In the genomic region with DNA sequence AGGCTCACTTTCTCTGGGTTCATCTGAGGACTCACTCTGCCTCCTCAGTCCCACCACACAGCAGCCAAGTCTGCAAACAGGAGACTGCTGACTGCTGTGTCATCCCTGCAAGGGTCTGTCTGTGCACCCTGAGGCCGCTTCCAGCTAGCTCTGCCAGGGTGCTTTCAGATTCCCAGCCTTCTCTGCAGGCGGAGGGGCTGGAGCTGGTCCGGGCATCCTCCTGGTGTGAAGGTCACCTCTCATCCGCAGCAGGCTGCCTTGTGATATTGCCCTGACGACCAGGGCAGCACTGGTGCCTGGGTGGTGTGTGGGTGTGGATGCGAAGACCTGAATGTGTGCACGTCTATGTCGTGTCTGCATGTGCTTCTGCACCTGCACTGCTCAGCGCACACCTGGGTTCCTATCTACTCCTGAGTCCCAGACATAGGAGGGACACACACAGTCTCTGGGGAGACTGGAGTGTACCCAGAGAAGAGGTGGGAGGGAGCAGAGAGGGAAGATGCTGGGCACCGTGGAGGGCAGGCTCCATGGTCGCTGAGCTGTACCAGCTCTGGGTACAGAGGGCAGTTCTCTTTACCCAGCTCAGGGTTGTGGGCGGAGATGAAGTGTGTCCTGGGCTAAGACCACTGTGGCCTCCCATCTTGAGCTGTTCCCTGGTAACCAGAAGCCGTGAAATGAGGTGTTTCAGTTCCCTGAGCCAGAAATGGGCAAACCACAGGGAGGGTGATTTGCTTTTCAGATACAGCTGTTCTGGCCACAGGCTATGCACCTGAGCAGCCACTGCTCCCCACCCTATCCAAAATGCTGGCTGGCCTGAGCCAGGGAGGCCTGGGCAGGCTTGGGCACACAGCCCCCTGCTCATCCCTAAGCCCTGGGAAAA, we compare ENCODE assay signal across 23 cellular contexts.
"Had no signal": no experiment of that assay in that cellular context is flagged by ENCODE, and none has a peak within 500 bp of the region (broad histone marks: within the 10 kb centered on the region; RNA-seq: fewer than 3 reads in every experiment).

No MANE protein-coding gene starts in this region.

- H3K27me3 ChIP-seq: ascending aorta had no signal

- H3K4me1 Mint-ChIP-seq: activated naive CD8-positive, alpha-beta T cell treated with anti-CD3 and anti-CD28 coated beads, Interleukin-2, amount 50 U/mL, for 24 hours; memory B cell; neural crest cell; stimulated activated naive B cell treated with anti-CD40 and anti-IgM and Interleukin-4, amounts not matched to agents 10 μg/mL and 1 μg/mL and 100 μg/mL, for 72 hours had no signal

- H3K9me3 Mint-ChIP-seq: activated naive CD4-positive, alpha-beta T cell treated with anti-CD3 and anti-CD28 coated beads for 36 hours; activated naive CD8-positive, alpha-beta T cell treated with anti-CD3 and anti-CD28 coated beads, Interleukin-2, amount 50 U/mL, for 24 hours; activated T-cell treated with anti-CD3 and anti-CD28 coated beads, Interleukin-2, amount 50 U/mL, for 4 hours; memory B cell; naive B cell; neural crest cell; stimulated activated naive B cell treated with anti-CD40 and anti-IgM and Interleukin-4, amounts not matched to agents 10 μg/mL and 1 μg/mL and 100 μg/mL, for 72 hours had no signal

- H3K4me1 ChIP-seq: ascending aorta, gastroesophageal sphincter, heart left ventricle, left ventricle myocardium inferior had no signal

- H3K27ac ChIP-seq: ascending aorta, gastroesophageal sphincter, heart left ventricle, left ventricle myocardium inferior, thoracic aorta had no signal

- H3K36me3 ChIP-seq: ascending aorta, gastroesophageal sphincter, heart left ventricle, left ventricle myocardium inferior, thoracic aorta had no signal

- ATAC-seq: activated CD8-positive, alpha-beta T cell treated with anti-CD3 and anti-CD28 coated beads, Interleukin-2, amount 10 ng/mL, durations not matched to agents 7 days and 5 days; activated naive CD8-positive, alpha-beta T cell treated with anti-CD3 and anti-CD28 coated beads, Interleukin-2, amount 50 U/mL, for 24 hours; activated T-cell treated with anti-CD3 and anti-CD28 coated beads, Interleukin-2, amount 50 U/mL, for 4 hours; esophagus mucosa; gastroesophageal sphincter; heart left ventricle; sciatic nerve; stimulated activated naive B cell treated with anti-CD40 and anti-IgM and Interleukin-4, amounts not matched to agents 10 μg/mL and 1 μg/mL and 100 μg/mL, for 72 hours had no signal

- DNase-seq: activated CD4-positive, alpha-beta T cell treated with anti-CD3 and anti-CD28 coated beads for 48 hours; activated CD4-positive, CD25-positive, alpha-beta regulatory T cell; activated CD8-positive, alpha-beta memory T cell treated with anti-CD3 and anti-CD28 coated beads, Interleukin-2, amount 50 U/mL, for 4 hours; activated CD8-positive, alpha-beta T cell treated with anti-CD3 and anti-CD28 coated beads, Interleukin-2, amount 10 ng/mL, durations not matched to agents 7 days and 5 days; activated naive CD4-positive, alpha-beta T cell treated with anti-CD3 and anti-CD28 coated beads for 36 hours; activated naive CD8-positive, alpha-beta T cell treated with anti-CD3 and anti-CD28 coated beads, Interleukin-2, amount 50 U/mL, for 24 hours; activated T-cell treated with anti-CD3 and anti-CD28 coated beads, Interleukin-2, amount 50 U/mL, for 4 hours; cerebellar nuclear complex; effector CD4-positive, alpha-beta T cell; heart left ventricle; kidney; left ventricle myocardium inferior; naive B cell; stimulated activated CD4-positive, alpha-beta T cell treated with anti-CD3 and anti-CD28 coated beads, Interleukin-4, amount 100 ng/mL, for 24 hours; stimulated activated naive B cell treated with anti-CD40 and anti-IgM and Interleukin-4, amounts not matched to agents 10 μg/mL and 1 μg/mL and 100 μg/mL, for 72 hours had no signal

- H3K27ac Mint-ChIP-seq: activated CD8-positive, alpha-beta T cell treated with anti-CD3 and anti-CD28 coated beads, Interleukin-2, amount 10 ng/mL, durations not matched to agents 7 days and 5 days; activated naive CD4-positive, alpha-beta T cell treated with anti-CD3 and anti-CD28 coated beads for 36 hours; activated naive CD8-positive, alpha-beta T cell treated with anti-CD3 and anti-CD28 coated beads, Interleukin-2, amount 50 U/mL, for 24 hours; memory B cell; naive B cell; stimulated activated naive B cell treated with anti-CD40 and anti-IgM and Interleukin-4, amounts not matched to agents 10 μg/mL and 1 μg/mL and 100 μg/mL, for 72 hours had no signal

- H3K4me3 ChIP-seq: ascending aorta, gastroesophageal sphincter, heart left ventricle, left ventricle myocardium inferior, smooth muscle cell, thoracic aorta had no signal

- H3K9me3 ChIP-seq: ascending aorta, gastroesophageal sphincter, heart left ventricle, left ventricle myocardium inferior, thoracic aorta had no signal

- H3K4me2 ChIP-seq: smooth muscle cell had no signal

- H3K36me3 Mint-ChIP-seq: memory B cell; naive B cell; stimulated activated naive B cell treated with anti-CD40 and anti-IgM and Interleukin-4, amounts not matched to agents 10 μg/mL and 1 μg/mL and 100 μg/mL, for 72 hours had no signal

- H3K4me3 Mint-ChIP-seq: activated CD8-positive, alpha-beta T cell treated with anti-CD3 and anti-CD28 coated beads, Interleukin-2, amount 10 ng/mL, durations not matched to agents 7 days and 5 days; activated naive CD4-positive, alpha-beta T cell treated with anti-CD3 and anti-CD28 coated beads for 36 hours; activated naive CD8-positive, alpha-beta T cell treated with anti-CD3 and anti-CD28 coated beads, Interleukin-2, amount 50 U/mL, for 24 hours; activated T-cell treated with anti-CD3 and anti-CD28 coated beads, Interleukin-2, amount 50 U/mL, for 4 hours; memory B cell; neural crest cell; stimulated activated naive B cell treated with anti-CD40 and anti-IgM and Interleukin-4, amounts not matched to agents 10 μg/mL and 1 μg/mL and 100 μg/mL, for 72 hours had no signal
